Comparison of ENCODE assay signal across 7 cellular contexts in genomic region chr7:7920481-7920880, GRCh38. TPM values are rescaled to one million over a fixed set of nuclear protein-coding genes. Genes with fewer than 3 reads are reported as not detected.
DNase-seq lines count a peak whose midpoint lies in the region; ATAC-seq and TF ChIP-seq lines count a peak whose summit lies in the region.

No MANE protein-coding gene starts in this region.

- TF ChIP-seq CTCF in left lung (IDR thresholded peaks at IDR 0.05): no peak
- no peak for TF ChIP-seq CTCF in testis (IDR thresholded peaks at IDR 0.05)

- H3K4me1 ChIP-seq in left lung: no peaks in the 10 kb centered on the region
- H3K4me1 ChIP-seq in testis: no peaks in the 10 kb centered on the region

- no peaks in the 10 kb centered on the region for H3K9me3 ChIP-seq in left lung
- H3K9me3 ChIP-seq in testis: no peaks in the 10 kb centered on the region

- no peak overlapping the region for H3K4me3 ChIP-seq in left lung
- H3K4me3 ChIP-seq in testis: no peak overlapping the region

- intact Hi-C loops in left lung (cut with DNase I) (no loop called here), testis (cut with DNase I; ENCODE audit: low total_unique reads) (no loop called here)

- H3K27ac ChIP-seq in left lung (no peak overlapping the region), testis (no peak overlapping the region)

- H3K27me3 ChIP-seq in left lung: no peaks in the 10 kb centered on the region
- H3K27me3 ChIP-seq in testis: no peaks in the 10 kb centered on the region

- DNase-seq in LoVo (ENCODE audit: low spot score) (peak; percentile 51), left lung (no peak), testis (no peak), hippocampal formation (lab: John Stamatoyannopoulos, UW) (no peak)

- H3K36me3 ChIP-seq in left lung (no peaks in the 10 kb centered on the region), testis (ENCODE audit: low read depth, missing control alignments) (no peaks in the 10 kb centered on the region)

- ATAC-seq in GM18867 (IDR thresholded peaks at IDR 0.05; ENCODE audit: unreplicated experiment) (peak; percentile 96), GM21717 (IDR thresholded peaks at IDR 0.05; ENCODE audit: unreplicated experiment) (peak; percentile 95), left lung (peak; percentile 36), SK-N-SH treated with all-trans-retinoic acid at 6 μM for 48 hours (no peak)

- no peak for TF ChIP-seq POLR2A in testis (IDR thresholded peaks at IDR 0.05)

- WGBS in testis, 2 donors: 91 to 94% methylated on average over 3 of the region's 3 CpGs

TF ChIP-seq in SK-N-SH treated with all-trans-retinoic acid at 6 μM for 48 hours, 23 proteins besides CTCF, POLR2A, EP300 and RAD21:
- no peak for TF ChIP-seq PPARA (CRISPR knock-in tag; IDR thresholded peaks at IDR 0.05; ENCODE audit: borderline replicate concordance)
- no peak for TF ChIP-seq ZNF8 (CRISPR knock-in tag; IDR thresholded peaks at IDR 0.05)
- TF ChIP-seq OSR1 (CRISPR knock-in tag; IDR thresholded peaks at IDR 0.05): no peak
- TF ChIP-seq RARB (CRISPR knock-in tag; IDR thresholded peaks at IDR 0.05): no peak

RNA-seq across cellular contexts. Expression of gene GLCCI1, which starts 48.1 kb away (rescaled TPM):
- 10 to 100 TPM; 25.4 to 42.6 TPM for total RNA-seq in left lung
- total RNA-seq in testis: 10 to 100 TPM; 30.2 to 49.8 TPM
- polyA plus RNA-seq in testis (ENCODE audit: insufficient read depth, low read depth, low replicate concordance): 42.2 TPM
